Comparison of ENCODE assay signal across 1 cellular context in the genomic region with DNA sequence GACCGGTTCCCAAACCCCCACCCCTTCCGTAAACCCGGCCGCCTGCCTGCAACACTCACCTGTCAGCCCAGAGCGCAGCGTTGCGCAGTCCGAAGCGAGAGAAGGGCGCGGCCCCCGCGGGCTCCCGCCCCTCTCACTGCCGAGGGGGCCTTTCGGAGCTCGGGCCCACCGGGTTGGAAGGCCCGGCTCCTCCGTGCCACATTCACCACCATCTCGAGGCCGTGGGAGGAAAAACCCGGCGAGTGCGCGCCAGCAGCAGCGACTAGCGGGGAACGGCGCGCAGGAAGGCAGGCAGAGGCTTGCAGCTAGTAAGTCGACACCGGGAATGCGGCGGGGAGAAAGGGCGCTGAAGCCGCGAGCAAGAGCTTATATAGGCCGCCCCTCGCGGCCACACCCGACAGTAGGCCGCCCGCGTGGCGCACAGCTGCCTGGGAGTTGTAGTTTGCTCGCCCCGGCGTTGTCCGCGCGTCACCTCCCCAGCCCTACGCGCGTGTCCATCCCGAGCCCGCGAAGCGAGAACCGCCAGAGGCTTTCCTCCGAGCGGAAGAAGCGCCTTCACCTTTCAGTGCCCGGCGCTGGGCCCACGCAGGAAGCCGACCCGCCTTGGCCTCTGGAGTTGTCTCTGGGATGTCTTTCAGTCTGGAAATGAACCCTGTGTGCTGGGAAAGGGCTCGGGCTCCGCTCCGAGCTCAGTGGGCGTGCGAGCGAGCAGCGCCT.
TF ChIP-seq lines count a peak whose summit lies in the region.

No MANE protein-coding gene starts in this region.

TF ChIP-seq in HepG2, 621 proteins besides CTCF, POLR2A, EP300 and RAD21 (continued from another document and continues in another):
- no peak for TF ChIP-seq FOXA1 (IDR thresholded peaks at IDR 0.05)
- TF ChIP-seq FOXA1 (CRISPR knock-in tag; IDR thresholded peaks at IDR 0.05): no peak
- peak; percentile 89 for TF ChIP-seq PHF8 (CRISPR knock-in tag; IDR thresholded peaks at IDR 0.05)
- TF ChIP-seq KDM5B (CRISPR knock-in tag; IDR thresholded peaks at IDR 0.05; ENCODE audit: borderline replicate concordance): peak; percentile 98
- TF ChIP-seq ZBTB20 (CRISPR knock-in tag; IDR thresholded peaks at IDR 0.05; ENCODE audit: borderline replicate concordance, low read depth): no peak
- peak; percentile 96 for TF ChIP-seq ZNF790 (CRISPR knock-in tag; IDR thresholded peaks at IDR 0.05; ENCODE audit: borderline replicate concordance)
- TF ChIP-seq ZNF256 (CRISPR knock-in tag; conservative IDR thresholded peaks at IDR 0.05): peak; percentile 90
- TF ChIP-seq, protein P1, sequence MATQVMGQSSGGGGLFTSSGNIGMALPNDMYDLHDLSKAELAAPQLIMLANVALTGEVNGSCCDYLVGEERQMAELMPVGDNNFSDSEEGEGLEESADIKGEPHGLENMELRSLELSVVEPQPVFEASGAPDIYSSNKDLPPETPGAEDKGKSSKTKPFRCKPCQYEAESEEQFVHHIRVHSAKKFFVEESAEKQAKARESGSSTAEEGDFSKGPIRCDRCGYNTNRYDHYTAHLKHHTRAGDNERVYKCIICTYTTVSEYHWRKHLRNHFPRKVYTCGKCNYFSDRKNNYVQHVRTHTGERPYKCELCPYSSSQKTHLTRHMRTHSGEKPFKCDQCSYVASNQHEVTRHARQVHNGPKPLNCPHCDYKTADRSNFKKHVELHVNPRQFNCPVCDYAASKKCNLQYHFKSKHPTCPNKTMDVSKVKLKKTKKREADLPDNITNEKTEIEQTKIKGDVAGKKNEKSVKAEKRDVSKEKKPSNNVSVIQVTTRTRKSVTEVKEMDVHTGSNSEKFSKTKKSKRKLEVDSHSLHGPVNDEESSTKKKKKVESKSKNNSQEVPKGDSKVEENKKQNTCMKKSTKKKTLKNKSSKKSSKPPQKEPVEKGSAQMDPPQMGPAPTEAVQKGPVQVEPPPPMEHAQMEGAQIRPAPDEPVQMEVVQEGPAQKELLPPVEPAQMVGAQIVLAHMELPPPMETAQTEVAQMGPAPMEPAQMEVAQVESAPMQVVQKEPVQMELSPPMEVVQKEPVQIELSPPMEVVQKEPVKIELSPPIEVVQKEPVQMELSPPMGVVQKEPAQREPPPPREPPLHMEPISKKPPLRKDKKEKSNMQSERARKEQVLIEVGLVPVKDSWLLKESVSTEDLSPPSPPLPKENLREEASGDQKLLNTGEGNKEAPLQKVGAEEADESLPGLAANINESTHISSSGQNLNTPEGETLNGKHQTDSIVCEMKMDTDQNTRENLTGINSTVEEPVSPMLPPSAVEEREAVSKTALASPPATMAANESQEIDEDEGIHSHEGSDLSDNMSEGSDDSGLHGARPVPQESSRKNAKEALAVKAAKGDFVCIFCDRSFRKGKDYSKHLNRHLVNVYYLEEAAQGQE (IDR thresholded peaks at IDR 0.05; ENCODE audit: borderline replicate concordance in 1 of 2, low read depth in 1 of 2, low read length in 2 of 2): peak in 1 of 2 experiments; percentile 80; a peak in 2 of 4 replicates
- no peak for TF ChIP-seq ZNF572 (CRISPR knock-in tag; IDR thresholded peaks at IDR 0.05)
- TF ChIP-seq, protein P2, sequence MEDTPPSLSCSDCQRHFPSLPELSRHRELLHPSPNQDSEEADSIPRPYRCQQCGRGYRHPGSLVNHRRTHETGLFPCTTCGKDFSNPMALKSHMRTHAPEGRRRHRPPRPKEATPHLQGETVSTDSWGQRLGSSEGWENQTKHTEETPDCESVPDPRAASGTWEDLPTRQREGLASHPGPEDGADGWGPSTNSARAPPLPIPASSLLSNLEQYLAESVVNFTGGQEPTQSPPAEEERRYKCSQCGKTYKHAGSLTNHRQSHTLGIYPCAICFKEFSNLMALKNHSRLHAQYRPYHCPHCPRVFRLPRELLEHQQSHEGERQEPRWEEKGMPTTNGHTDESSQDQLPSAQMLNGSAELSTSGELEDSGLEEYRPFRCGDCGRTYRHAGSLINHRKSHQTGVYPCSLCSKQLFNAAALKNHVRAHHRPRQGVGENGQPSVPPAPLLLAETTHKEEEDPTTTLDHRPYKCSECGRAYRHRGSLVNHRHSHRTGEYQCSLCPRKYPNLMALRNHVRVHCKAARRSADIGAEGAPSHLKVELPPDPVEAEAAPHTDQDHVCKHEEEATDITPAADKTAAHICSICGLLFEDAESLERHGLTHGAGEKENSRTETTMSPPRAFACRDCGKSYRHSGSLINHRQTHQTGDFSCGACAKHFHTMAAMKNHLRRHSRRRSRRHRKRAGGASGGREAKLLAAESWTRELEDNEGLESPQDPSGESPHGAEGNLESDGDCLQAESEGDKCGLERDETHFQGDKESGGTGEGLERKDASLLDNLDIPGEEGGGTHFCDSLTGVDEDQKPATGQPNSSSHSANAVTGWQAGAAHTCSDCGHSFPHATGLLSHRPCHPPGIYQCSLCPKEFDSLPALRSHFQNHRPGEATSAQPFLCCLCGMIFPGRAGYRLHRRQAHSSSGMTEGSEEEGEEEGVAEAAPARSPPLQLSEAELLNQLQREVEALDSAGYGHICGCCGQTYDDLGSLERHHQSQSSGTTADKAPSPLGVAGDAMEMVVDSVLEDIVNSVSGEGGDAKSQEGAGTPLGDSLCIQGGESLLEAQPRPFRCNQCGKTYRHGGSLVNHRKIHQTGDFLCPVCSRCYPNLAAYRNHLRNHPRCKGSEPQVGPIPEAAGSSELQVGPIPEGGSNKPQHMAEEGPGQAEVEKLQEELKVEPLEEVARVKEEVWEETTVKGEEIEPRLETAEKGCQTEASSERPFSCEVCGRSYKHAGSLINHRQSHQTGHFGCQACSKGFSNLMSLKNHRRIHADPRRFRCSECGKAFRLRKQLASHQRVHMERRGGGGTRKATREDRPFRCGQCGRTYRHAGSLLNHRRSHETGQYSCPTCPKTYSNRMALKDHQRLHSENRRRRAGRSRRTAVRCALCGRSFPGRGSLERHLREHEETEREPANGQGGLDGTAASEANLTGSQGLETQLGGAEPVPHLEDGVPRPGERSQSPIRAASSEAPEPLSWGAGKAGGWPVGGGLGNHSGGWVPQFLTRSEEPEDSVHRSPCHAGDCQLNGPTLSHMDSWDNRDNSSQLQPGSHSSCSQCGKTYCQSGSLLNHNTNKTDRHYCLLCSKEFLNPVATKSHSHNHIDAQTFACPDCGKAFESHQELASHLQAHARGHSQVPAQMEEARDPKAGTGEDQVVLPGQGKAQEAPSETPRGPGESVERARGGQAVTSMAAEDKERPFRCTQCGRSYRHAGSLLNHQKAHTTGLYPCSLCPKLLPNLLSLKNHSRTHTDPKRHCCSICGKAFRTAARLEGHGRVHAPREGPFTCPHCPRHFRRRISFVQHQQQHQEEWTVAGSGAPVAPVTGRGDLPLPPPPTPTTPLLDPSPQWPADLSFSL (CRISPR knock-in tag; IDR thresholded peaks at IDR 0.05): peak; percentile 16; the same call in 1 of the 2 replicates
- TF ChIP-seq REXO4 (CRISPR knock-in tag; IDR thresholded peaks at IDR 0.05; ENCODE audit: borderline replicate concordance): peak; percentile 86; the same call in 1 of the 2 replicates
- TF ChIP-seq ELF3 (CRISPR knock-in tag; IDR thresholded peaks at IDR 0.05): peak; percentile 66; the same call in 1 of the 2 replicates
- TF ChIP-seq, protein P3, sequence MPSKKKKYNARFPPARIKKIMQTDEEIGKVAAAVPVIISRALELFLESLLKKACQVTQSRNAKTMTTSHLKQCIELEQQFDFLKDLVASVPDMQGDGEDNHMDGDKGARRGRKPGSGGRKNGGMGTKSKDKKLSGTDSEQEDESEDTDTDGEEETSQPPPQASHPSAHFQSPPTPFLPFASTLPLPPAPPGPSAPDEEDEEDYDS (CRISPR knock-in tag; IDR thresholded peaks at IDR 0.05): peak; percentile 98
- TF ChIP-seq, protein P4, sequence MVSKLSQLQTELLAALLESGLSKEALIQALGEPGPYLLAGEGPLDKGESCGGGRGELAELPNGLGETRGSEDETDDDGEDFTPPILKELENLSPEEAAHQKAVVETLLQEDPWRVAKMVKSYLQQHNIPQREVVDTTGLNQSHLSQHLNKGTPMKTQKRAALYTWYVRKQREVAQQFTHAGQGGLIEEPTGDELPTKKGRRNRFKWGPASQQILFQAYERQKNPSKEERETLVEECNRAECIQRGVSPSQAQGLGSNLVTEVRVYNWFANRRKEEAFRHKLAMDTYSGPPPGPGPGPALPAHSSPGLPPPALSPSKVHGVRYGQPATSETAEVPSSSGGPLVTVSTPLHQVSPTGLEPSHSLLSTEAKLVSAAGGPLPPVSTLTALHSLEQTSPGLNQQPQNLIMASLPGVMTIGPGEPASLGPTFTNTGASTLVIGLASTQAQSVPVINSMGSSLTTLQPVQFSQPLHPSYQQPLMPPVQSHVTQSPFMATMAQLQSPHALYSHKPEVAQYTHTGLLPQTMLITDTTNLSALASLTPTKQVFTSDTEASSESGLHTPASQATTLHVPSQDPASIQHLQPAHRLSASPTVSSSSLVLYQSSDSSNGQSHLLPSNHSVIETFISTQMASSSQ (IDR thresholded peaks at IDR 0.05; ENCODE audit: low read depth): no peak
- TF ChIP-seq, protein P4 (CRISPR knock-in tag; IDR thresholded peaks at IDR 0.05; ENCODE audit: borderline replicate concordance): peak; percentile 49; the same call in 1 of the 2 replicates
- TF ChIP-seq, protein P5, sequence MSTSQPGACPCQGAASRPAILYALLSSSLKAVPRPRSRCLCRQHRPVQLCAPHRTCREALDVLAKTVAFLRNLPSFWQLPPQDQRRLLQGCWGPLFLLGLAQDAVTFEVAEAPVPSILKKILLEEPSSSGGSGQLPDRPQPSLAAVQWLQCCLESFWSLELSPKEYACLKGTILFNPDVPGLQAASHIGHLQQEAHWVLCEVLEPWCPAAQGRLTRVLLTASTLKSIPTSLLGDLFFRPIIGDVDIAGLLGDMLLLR (CRISPR knock-in tag; IDR thresholded peaks at IDR 0.05): peak; percentile 67; the same call in 1 of the 2 replicates
- TF ChIP-seq KAT2B (IDR thresholded peaks at IDR 0.05; ENCODE audit: borderline replicate concordance, low read depth, low read length): no peak
- peak; percentile 95 for TF ChIP-seq ZIK1 (CRISPR knock-in tag; IDR thresholded peaks at IDR 0.05; ENCODE audit: borderline replicate concordance, low read depth)
- TF ChIP-seq YEATS4 (CRISPR knock-in tag; IDR thresholded peaks at IDR 0.05; ENCODE audit: borderline replicate concordance): peak; percentile 93
- TF ChIP-seq, protein P6, sequence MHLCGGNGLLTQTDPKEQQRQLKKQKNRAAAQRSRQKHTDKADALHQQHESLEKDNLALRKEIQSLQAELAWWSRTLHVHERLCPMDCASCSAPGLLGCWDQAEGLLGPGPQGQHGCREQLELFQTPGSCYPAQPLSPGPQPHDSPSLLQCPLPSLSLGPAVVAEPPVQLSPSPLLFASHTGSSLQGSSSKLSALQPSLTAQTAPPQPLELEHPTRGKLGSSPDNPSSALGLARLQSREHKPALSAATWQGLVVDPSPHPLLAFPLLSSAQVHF (CRISPR knock-in tag; IDR thresholded peaks at IDR 0.05): no peak; the same call in 1 of the 2 replicates
- TF ChIP-seq ZNF546 (CRISPR knock-in tag; conservative IDR thresholded peaks at IDR 0.05): peak; percentile 92; the same call in 1 of the 2 replicates
- TF ChIP-seq, protein P7, sequence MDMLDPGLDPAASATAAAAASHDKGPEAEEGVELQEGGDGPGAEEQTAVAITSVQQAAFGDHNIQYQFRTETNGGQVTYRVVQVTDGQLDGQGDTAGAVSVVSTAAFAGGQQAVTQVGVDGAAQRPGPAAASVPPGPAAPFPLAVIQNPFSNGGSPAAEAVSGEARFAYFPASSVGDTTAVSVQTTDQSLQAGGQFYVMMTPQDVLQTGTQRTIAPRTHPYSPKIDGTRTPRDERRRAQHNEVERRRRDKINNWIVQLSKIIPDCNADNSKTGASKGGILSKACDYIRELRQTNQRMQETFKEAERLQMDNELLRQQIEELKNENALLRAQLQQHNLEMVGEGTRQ (IDR thresholded peaks at IDR 0.05; ENCODE audit: low read depth, low read length): no peak
- TF ChIP-seq, protein P7 (CRISPR knock-in tag; IDR thresholded peaks at IDR 0.05; ENCODE audit: borderline replicate concordance): peak; percentile 72; the same call in 1 of the 2 replicates
- TF ChIP-seq SNRNP70 (IDR thresholded peaks at IDR 0.05; ENCODE audit: low read depth, low read length): no peak
- peak; percentile 76 for TF ChIP-seq KMT2B (CRISPR knock-in tag; IDR thresholded peaks at IDR 0.05)
